1 cellular context compared by ENCODE assay signal in the genomic region with DNA sequence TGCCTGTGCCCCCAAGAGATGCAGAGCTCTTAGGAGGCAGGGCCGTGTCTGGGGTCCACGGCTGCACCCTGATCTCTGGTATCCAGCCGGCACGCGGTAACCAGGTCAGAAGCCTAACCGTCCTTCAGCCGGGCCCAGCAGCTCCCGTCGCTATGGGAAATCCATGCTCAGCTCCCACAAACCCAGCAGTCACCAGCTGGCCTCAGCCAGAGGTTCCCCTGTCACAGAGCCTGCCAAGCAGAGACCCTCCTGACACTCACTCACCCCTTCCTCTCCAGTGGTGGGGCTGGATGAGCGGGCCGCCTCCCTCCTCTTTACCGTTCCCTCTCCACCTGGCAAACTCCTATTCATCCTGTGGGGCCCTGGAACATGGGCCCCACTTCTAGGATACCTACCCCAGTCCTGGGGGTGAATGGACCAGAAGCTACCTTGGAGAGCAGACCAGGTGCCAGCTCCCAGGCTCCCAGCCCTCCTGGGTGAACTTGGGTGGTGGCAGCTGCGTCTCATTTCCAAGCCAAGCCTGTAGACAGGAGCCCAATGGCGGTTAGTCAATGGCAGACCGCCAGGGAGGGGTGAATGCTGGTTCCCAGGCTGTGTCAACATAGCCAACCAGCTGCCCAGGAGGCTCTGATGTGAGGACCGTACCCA.
A peak's percentile ranks its signal among the peaks of the same experiment; 100 is the strongest.
TF ChIP-seq lines count a peak whose summit lies in the region.

No MANE protein-coding gene starts in this region.

TF ChIP-seq in GM12878, 131 proteins besides CTCF, POLR2A, EP300 and RAD21 (continued from another document):
- TF ChIP-seq, protein P1, sequence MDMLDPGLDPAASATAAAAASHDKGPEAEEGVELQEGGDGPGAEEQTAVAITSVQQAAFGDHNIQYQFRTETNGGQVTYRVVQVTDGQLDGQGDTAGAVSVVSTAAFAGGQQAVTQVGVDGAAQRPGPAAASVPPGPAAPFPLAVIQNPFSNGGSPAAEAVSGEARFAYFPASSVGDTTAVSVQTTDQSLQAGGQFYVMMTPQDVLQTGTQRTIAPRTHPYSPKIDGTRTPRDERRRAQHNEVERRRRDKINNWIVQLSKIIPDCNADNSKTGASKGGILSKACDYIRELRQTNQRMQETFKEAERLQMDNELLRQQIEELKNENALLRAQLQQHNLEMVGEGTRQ (IDR thresholded peaks at IDR 0.05; ENCODE audit: borderline replicate concordance, low read depth, low read length), result no peak
- TF ChIP-seq, protein P2, sequence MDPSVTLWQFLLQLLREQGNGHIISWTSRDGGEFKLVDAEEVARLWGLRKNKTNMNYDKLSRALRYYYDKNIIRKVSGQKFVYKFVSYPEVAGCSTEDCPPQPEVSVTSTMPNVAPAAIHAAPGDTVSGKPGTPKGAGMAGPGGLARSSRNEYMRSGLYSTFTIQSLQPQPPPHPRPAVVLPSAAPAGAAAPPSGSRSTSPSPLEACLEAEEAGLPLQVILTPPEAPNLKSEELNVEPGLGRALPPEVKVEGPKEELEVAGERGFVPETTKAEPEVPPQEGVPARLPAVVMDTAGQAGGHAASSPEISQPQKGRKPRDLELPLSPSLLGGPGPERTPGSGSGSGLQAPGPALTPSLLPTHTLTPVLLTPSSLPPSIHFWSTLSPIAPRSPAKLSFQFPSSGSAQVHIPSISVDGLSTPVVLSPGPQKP (IDR thresholded peaks at IDR 0.05; ENCODE audit: low read depth, low read length), result no peak
- TF ChIP-seq, protein P3, sequence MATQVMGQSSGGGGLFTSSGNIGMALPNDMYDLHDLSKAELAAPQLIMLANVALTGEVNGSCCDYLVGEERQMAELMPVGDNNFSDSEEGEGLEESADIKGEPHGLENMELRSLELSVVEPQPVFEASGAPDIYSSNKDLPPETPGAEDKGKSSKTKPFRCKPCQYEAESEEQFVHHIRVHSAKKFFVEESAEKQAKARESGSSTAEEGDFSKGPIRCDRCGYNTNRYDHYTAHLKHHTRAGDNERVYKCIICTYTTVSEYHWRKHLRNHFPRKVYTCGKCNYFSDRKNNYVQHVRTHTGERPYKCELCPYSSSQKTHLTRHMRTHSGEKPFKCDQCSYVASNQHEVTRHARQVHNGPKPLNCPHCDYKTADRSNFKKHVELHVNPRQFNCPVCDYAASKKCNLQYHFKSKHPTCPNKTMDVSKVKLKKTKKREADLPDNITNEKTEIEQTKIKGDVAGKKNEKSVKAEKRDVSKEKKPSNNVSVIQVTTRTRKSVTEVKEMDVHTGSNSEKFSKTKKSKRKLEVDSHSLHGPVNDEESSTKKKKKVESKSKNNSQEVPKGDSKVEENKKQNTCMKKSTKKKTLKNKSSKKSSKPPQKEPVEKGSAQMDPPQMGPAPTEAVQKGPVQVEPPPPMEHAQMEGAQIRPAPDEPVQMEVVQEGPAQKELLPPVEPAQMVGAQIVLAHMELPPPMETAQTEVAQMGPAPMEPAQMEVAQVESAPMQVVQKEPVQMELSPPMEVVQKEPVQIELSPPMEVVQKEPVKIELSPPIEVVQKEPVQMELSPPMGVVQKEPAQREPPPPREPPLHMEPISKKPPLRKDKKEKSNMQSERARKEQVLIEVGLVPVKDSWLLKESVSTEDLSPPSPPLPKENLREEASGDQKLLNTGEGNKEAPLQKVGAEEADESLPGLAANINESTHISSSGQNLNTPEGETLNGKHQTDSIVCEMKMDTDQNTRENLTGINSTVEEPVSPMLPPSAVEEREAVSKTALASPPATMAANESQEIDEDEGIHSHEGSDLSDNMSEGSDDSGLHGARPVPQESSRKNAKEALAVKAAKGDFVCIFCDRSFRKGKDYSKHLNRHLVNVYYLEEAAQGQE (IDR thresholded peaks at IDR 0.05; ENCODE audit: low read depth, low read length), result 0 out of 2 replicates have a peak, but pooled peaks have one; percentile 14
